ENCODE assay signal across 8 cellular contexts in genomic region chr13:111114362-111115050, GRCh38. TPM values are rescaled to one million over a fixed set of nuclear protein-coding genes. Genes with fewer than 3 reads are reported as not detected.
A peak's percentile ranks its signal among the peaks of the same experiment; 100 is the strongest.
DNase-seq lines count a peak whose midpoint lies in the region; ATAC-seq and TF ChIP-seq lines count a peak whose summit lies in the region.

No MANE protein-coding gene starts in this region.

- peaks cover 5% of the 10 kb centered on the region for H3K36me3 Mint-ChIP-seq in activated T-helper 1 cell treated with anti-CD3 and anti-CD28 coated beads, Interleukin-12 subunit alpha, Interleukin-12 subunit beta, Interleukin-2, Interleukin-4 antibody, amounts not matched to agents 30 ng/mL and 10 ng/mL and 1 ng/mL, durations not matched to agents 14 hours and 24 hours and 36 hours (ENCODE audit: low read depth)
- no peaks in the 10 kb centered on the region for H3K36me3 Mint-ChIP-seq in natural killer cell

- no peak for TF ChIP-seq CTCF in GM06990 (IDR thresholded peaks at IDR 0.05; ENCODE audit: insufficient read depth, low read length, poor library complexity, severe bottlenecking)
- no peak for TF ChIP-seq CTCF in fibroblast of villous mesenchyme (IDR thresholded peaks at IDR 0.05; ENCODE audit: insufficient read depth, low read depth, low read length)
- TF ChIP-seq CTCF in natural killer cell (IDR thresholded peaks at IDR 0.05), result no peak

- H3K36me3 ChIP-seq in GM06990 (ENCODE audit: control insufficient read depth, insufficient read depth, low read length), result no peaks in the 10 kb centered on the region

- peaks cover 10% of the 10 kb centered on the region for H3K4me1 Mint-ChIP-seq in activated T-helper 1 cell treated with anti-CD3 and anti-CD28 coated beads, Interleukin-12 subunit alpha, Interleukin-12 subunit beta, Interleukin-2, Interleukin-4 antibody, amounts not matched to agents 30 ng/mL and 10 ng/mL and 1 ng/mL, durations not matched to agents 14 hours and 24 hours and 36 hours (ENCODE audit: low read depth)
- peaks cover 5 to 13% of the 10 kb centered on the region in 2 donors for H3K4me1 Mint-ChIP-seq in natural killer cell

- peaks cover 13% of the 10 kb centered on the region for H3K27me3 ChIP-seq in GM06990 (replicated peaks; ENCODE audit: control insufficient read depth, insufficient read depth, low read length)

- H3K9me3 Mint-ChIP-seq in activated T-helper 1 cell treated with anti-CD3 and anti-CD28 coated beads, Interleukin-12 subunit alpha, Interleukin-12 subunit beta, Interleukin-2, Interleukin-4 antibody, amounts not matched to agents 30 ng/mL and 10 ng/mL and 1 ng/mL, durations not matched to agents 14 hours and 24 hours and 36 hours, result no peaks in the 10 kb centered on the region
- no peaks in the 10 kb centered on the region for H3K9me3 Mint-ChIP-seq in natural killer cell

- peak overlapping the region; percentile 65 for H3K4me3 ChIP-seq in GM06990 (replicated peaks; ENCODE audit: low read depth, low read length)
- H3K4me3 ChIP-seq in fibroblast of villous mesenchyme (ENCODE audit: low read depth, low read length), result peak overlapping the region; percentile 66

- intact Hi-C loops in activated T-helper 1 cell treated with anti-CD3 and anti-CD28 coated beads, Interleukin-12 subunit alpha, Interleukin-12 subunit beta, Interleukin-2, Interleukin-4 antibody, amounts not matched to agents 30 ng/mL and 10 ng/mL and 1 ng/mL, durations not matched to agents 14 hours and 24 hours and 36 hours (cut with micrococcal nuclease), result loop anchor here (1.0 to 5.0 kb wide), 3 partner anchors 47 to 408 kb away; partner anchors contain the start of genes ANKRD10 and CARS2
- intact Hi-C loops in natural killer cell (cut with micrococcal nuclease), result no loop called here

- ATAC-seq in HG02885 (IDR thresholded peaks at IDR 0.05; ENCODE audit: poor library complexity, unreplicated experiment) (peak; percentile 50), natural killer cell (peak in 2 of 3 donors; percentile 38 to 60)

- peak overlapping the region; percentile 40 for H3K27ac Mint-ChIP-seq in activated T-helper 1 cell treated with anti-CD3 and anti-CD28 coated beads, Interleukin-12 subunit alpha, Interleukin-12 subunit beta, Interleukin-2, Interleukin-4 antibody, amounts not matched to agents 30 ng/mL and 10 ng/mL and 1 ng/mL, durations not matched to agents 14 hours and 24 hours and 36 hours
- H3K27ac Mint-ChIP-seq in natural killer cell, result no peak overlapping the region

- peak overlapping the region; percentile 82 for H3K4me3 Mint-ChIP-seq in activated T-helper 1 cell treated with anti-CD3 and anti-CD28 coated beads, Interleukin-12 subunit alpha, Interleukin-12 subunit beta, Interleukin-2, Interleukin-4 antibody, amounts not matched to agents 30 ng/mL and 10 ng/mL and 1 ng/mL, durations not matched to agents 14 hours and 24 hours and 36 hours
- H3K4me3 Mint-ChIP-seq in natural killer cell, result peak overlapping the region; percentile 89

- peaks cover 84% of the 10 kb centered on the region for H3K27me3 Mint-ChIP-seq in activated T-helper 1 cell treated with anti-CD3 and anti-CD28 coated beads, Interleukin-12 subunit alpha, Interleukin-12 subunit beta, Interleukin-2, Interleukin-4 antibody, amounts not matched to agents 30 ng/mL and 10 ng/mL and 1 ng/mL, durations not matched to agents 14 hours and 24 hours and 36 hours (ENCODE audit: insufficient read depth)
- H3K27me3 Mint-ChIP-seq in natural killer cell (ENCODE audit: low read depth in 2 of 2), result peaks cover 61 to 91% of the 10 kb centered on the region in 2 donors

- DNase-seq in GM06990 (ENCODE audit: extremely low read depth, insufficient read length) (peak; percentile 27), fibroblast of villous mesenchyme (ENCODE audit: low read depth) (peak; percentile 72), natural killer cell (no peak), hippocampal formation (lab: John Stamatoyannopoulos, UW) (no peak), T-helper 9 cell (no peak)
- peak; percentile 5 for DNase-seq in activated T-helper 1 cell treated with anti-CD3 and anti-CD28 coated beads, Interleukin-12 subunit alpha, Interleukin-12 subunit beta, Interleukin-2, Interleukin-4 antibody, amounts not matched to agents 30 ng/mL and 10 ng/mL and 1 ng/mL, durations not matched to agents 14 hours and 24 hours and 36 hours (ENCODE audit: low spot score)
- DNase-seq in effector CD4-positive, alpha-beta T cell, result no peak

RNA-seq across cellular contexts. Expression of gene ARHGEF7, which starts 0.6 kb away (rescaled TPM):
- 72.2 and 73.7 TPM in 2 replicates for total RNA-seq in activated T-helper 1 cell treated with anti-CD3 and anti-CD28 coated beads, Interleukin-12 subunit alpha, Interleukin-12 subunit beta, Interleukin-2, Interleukin-4 antibody, amounts not matched to agents 30 ng/mL and 10 ng/mL and 1 ng/mL, durations not matched to agents 14 hours and 24 hours and 36 hours
- 40.6 and 52.2 TPM in 2 replicates for total RNA-seq in fibroblast of villous mesenchyme
- total RNA-seq in natural killer cell, result 100 to 1,000 TPM in 2 of 3 donors, 10 to 100 TPM in 1; 99.9 to 135 (median 105) TPM

Comparison
In these comparisons a context has a peak if more than half of its experiments do, and no peak if none do; other contexts are left out.
1. DNase-seq: peak in GM06990 (single experiment), activated T-helper 1 cell treated with anti-CD3 and anti-CD28 coated beads, Interleukin-12 subunit alpha, Interleukin-12 subunit beta, Interleukin-2, Interleukin-4 antibody, amounts not matched to agents 30 ng/mL and 10 ng/mL and 1 ng/mL, durations not matched to agents 14 hours and 24 hours and 36 hours (single experiment) and fibroblast of villous mesenchyme (single experiment); none in natural killer cell (single experiment), hippocampal formation (0 of 2), effector CD4-positive, alpha-beta T cell (single experiment) and T-helper 9 cell (single experiment).